16 cellular contexts compared by ENCODE assay signal in genomic region chr3:46465196-46465520, GRCh38. TPM values are rescaled to one million over a fixed set of nuclear protein-coding genes. Genes with fewer than 3 reads are reported as not detected.
DNase-seq lines count a peak whose midpoint lies in the region; ATAC-seq and TF ChIP-seq lines count a peak whose summit lies in the region.
"Had no signal": no experiment of that assay in that cellular context is flagged by ENCODE, and none has a peak within 500 bp of the region (broad histone marks: within the 10 kb centered on the region; RNA-seq: fewer than 3 reads in every experiment).

No MANE protein-coding gene starts in this region.

- ATAC-seq in activated CD8-positive, alpha-beta memory T cell treated with anti-CD3 and anti-CD28 coated beads, Interleukin-2, amount 10 ng/mL, durations not matched to agents 7 days and 5 days = no peak
- no peak for ATAC-seq in left lobe of liver

- H3K27ac Mint-ChIP-seq in activated CD8-positive, alpha-beta memory T cell treated with anti-CD3 and anti-CD28 coated beads, Interleukin-2, amount 10 ng/mL, durations not matched to agents 7 days and 5 days = no peak overlapping the region
- H3K27ac Mint-ChIP-seq: CD4-positive, CD25-positive, alpha-beta regulatory T cell; HFFc6 had no signal

- peaks cover 4% of the 10 kb centered on the region for H3K9me3 Mint-ChIP-seq in activated CD8-positive, alpha-beta memory T cell treated with anti-CD3 and anti-CD28 coated beads, Interleukin-2, amount 10 ng/mL, durations not matched to agents 7 days and 5 days (ENCODE audit: low read depth)

- no peak overlapping the region for H3K4me3 Mint-ChIP-seq in activated CD8-positive, alpha-beta memory T cell treated with anti-CD3 and anti-CD28 coated beads, Interleukin-2, amount 10 ng/mL, durations not matched to agents 7 days and 5 days
- H3K4me3 Mint-ChIP-seq: CD4-positive, CD25-positive, alpha-beta regulatory T cell; HFFc6 had no signal

- H3K9me3 ChIP-seq in neutrophil (no peaks in the 10 kb centered on the region), thyroid gland (no peaks in the 10 kb centered on the region)

- H3K27me3 ChIP-seq in neutrophil (no peaks in the 10 kb centered on the region), thyroid gland (no peaks in the 10 kb centered on the region)

- H3K4me1 ChIP-seq in neutrophil (ENCODE audit: control insufficient read depth in 1 of 2, insufficient read depth in 1 of 2, low read depth in 1 of 2, low read length in 1 of 2) (peaks cover 100% of the 10 kb centered on the region in 2 experiments), thyroid gland (peaks cover 31 to 58% of the 10 kb centered on the region in 2 donors)

- CTCF ChIA-PET in activated CD8-positive, alpha-beta memory T cell treated with anti-CD3 and anti-CD28 coated beads, Interleukin-2, amount 10 ng/mL, durations not matched to agents 7 days and 5 days (lab: Charles Lee) = interaction anchor here (1.1 kb wide), 1 partner anchor 15 kb away, joined by 3 read pairs; no protein-coding TSS in a partner anchor

- intact Hi-C loops in thyroid gland (cut with DNase I) = no loop called here

- H3K27ac ChIP-seq in coronary artery (no peak overlapping the region), neutrophil (peak overlapping the region; percentile 88), thyroid gland (no peak overlapping the region)
- H3K27ac ChIP-seq: BLaER1 treated with 17β-estradiol and CSF1 and Interleukin-3, amounts not matched to agents 10 nM and 100 nM had no signal

- 58 to 83% methylated on average over 1 to 2 of the region's 2 CpGs for WGBS in thyroid gland, 2 donors

- TF ChIP-seq CTCF in coronary artery (IDR thresholded peaks at IDR 0.05) = no peak
- TF ChIP-seq CTCF in neutrophil (IDR thresholded peaks at IDR 0.05) = no peak
- no peak for TF ChIP-seq CTCF in thyroid gland (IDR thresholded peaks at IDR 0.05)

- H3K4me1 Mint-ChIP-seq in activated CD8-positive, alpha-beta memory T cell treated with anti-CD3 and anti-CD28 coated beads, Interleukin-2, amount 10 ng/mL, durations not matched to agents 7 days and 5 days = peaks cover 6% of the 10 kb centered on the region
- H3K4me1 Mint-ChIP-seq: CD4-positive, CD25-positive, alpha-beta regulatory T cell had no signal

- no peak for TF ChIP-seq POLR2A in thyroid gland (IDR thresholded peaks at IDR 0.05)

- no peaks in the 10 kb centered on the region for H3K36me3 ChIP-seq in neutrophil
- no peaks in the 10 kb centered on the region for H3K36me3 ChIP-seq in thyroid gland
- H3K36me3 ChIP-seq: BLaER1 treated with 17β-estradiol and CSF1 and Interleukin-3, amounts not matched to agents 10 nM and 100 nM had no signal

- DNase-seq in activated CD8-positive, alpha-beta memory T cell treated with anti-CD3 and anti-CD28 coated beads, Interleukin-2, amount 10 ng/mL, durations not matched to agents 7 days and 5 days = peak; percentile 15
- no peak for DNase-seq in activated CD8-positive, alpha-beta memory T cell treated with anti-CD3 and anti-CD28 coated beads, Interleukin-2, amount 50 U/mL, for 4 hours
- DNase-seq in coronary artery (ENCODE audit: low spot score) (peak; percentile 58), left lobe of liver (ENCODE audit: low spot score) (peak; percentile 29), thyroid gland (no peak)
- no peak for DNase-seq in effector CD8-positive, alpha-beta T cell (lab: John Stamatoyannopoulos, UW)
- no peak for DNase-seq in stimulated activated CD4-positive, alpha-beta T cell treated with anti-CD3 and anti-CD28 coated beads, Interleukin-15, amount 100 ng/mL, for 24 hours
- DNase-seq: 8988T; CD4-positive, CD25-positive, alpha-beta regulatory T cell; DMS53; GF-D8; HCEC 1CT; HFFc6 had no signal

- H3K27me3 Mint-ChIP-seq in activated CD8-positive, alpha-beta memory T cell treated with anti-CD3 and anti-CD28 coated beads, Interleukin-2, amount 10 ng/mL, durations not matched to agents 7 days and 5 days = peaks cover 64% of the 10 kb centered on the region

- H3K4me3 ChIP-seq in coronary artery (no peak overlapping the region), neutrophil (ENCODE audit: low read depth in 1 of 2, low read length in 1 of 2) (peak overlapping the region; percentile 43 to 55), thyroid gland (replicated peaks in 1 of 3) (no peak overlapping the region)
- H3K4me3 ChIP-seq: BLaER1 treated with 17β-estradiol and CSF1 and Interleukin-3, amounts not matched to agents 10 nM and 100 nM had no signal

- no peaks in the 10 kb centered on the region for H3K36me3 Mint-ChIP-seq in activated CD8-positive, alpha-beta memory T cell treated with anti-CD3 and anti-CD28 coated beads, Interleukin-2, amount 10 ng/mL, durations not matched to agents 7 days and 5 days
- H3K36me3 Mint-ChIP-seq: CD4-positive, CD25-positive, alpha-beta regulatory T cell had no signal

RNA-seq across cellular contexts. Expression of gene LTF, which starts 0.5 kb away (rescaled TPM):
- not detected for total RNA-seq in activated CD8-positive, alpha-beta memory T cell treated with anti-CD3 and anti-CD28 coated beads, Interleukin-2, amount 10 ng/mL, durations not matched to agents 7 days and 5 days
- total RNA-seq in left lobe of liver (1.7 TPM), thyroid gland (10 to 100 TPM in 3 of 4 donors, 1 to 10 TPM in 1; 6.3 to 48.6 (median 32.5) TPM)
- total RNA-seq: CD4-positive, CD25-positive, alpha-beta regulatory T cell; H4 had no signal

RNA-seq across cellular contexts. Expression of gene RTP3, which starts 32.6 kb away (rescaled TPM):
- total RNA-seq in activated CD8-positive, alpha-beta memory T cell treated with anti-CD3 and anti-CD28 coated beads, Interleukin-2, amount 10 ng/mL, durations not matched to agents 7 days and 5 days = not detected
- total RNA-seq in left lobe of liver = 28.6 TPM
- total RNA-seq in thyroid gland = not detected
- total RNA-seq: CD4-positive, CD25-positive, alpha-beta regulatory T cell; HFFc6 had no signal

RNA-seq across cellular contexts. Expression of gene CCRL2, which starts 58.1 kb away (rescaled TPM):
- 10 to 100 TPM in 1 of 2 experiments, 1 to 10 TPM in 1; 10.0 to 11.9 TPM for total RNA-seq in activated CD8-positive, alpha-beta memory T cell treated with anti-CD3 and anti-CD28 coated beads, Interleukin-2, amount 10 ng/mL, durations not matched to agents 7 days and 5 days
- 0.55 TPM for total RNA-seq in left lobe of liver
- 1 to 10 TPM in 1 of 4 donors, under 1 TPM in 3; 0.33 to 1.5 (median 0.81) TPM for total RNA-seq in thyroid gland

Comparison
In these comparisons a context has a peak if more than half of its experiments do, and no peak if none do; other contexts are left out.
1. DNase-seq: peak in activated CD8-positive, alpha-beta memory T cell treated with anti-CD3 and anti-CD28 coated beads, Interleukin-2, amount 10 ng/mL, durations not matched to agents 7 days and 5 days (single experiment), coronary artery (single experiment) and left lobe of liver (single experiment); none in activated CD8-positive, alpha-beta memory T cell treated with anti-CD3 and anti-CD28 coated beads, Interleukin-2, amount 50 U/mL, for 4 hours (single experiment), effector CD8-positive, alpha-beta T cell (single experiment), stimulated activated CD4-positive, alpha-beta T cell treated with anti-CD3 and anti-CD28 coated beads, Interleukin-15, amount 100 ng/mL, for 24 hours (single experiment) and thyroid gland (0 of 2).
2. H3K4me3 ChIP-seq: peak in neutrophil (2 of 2); none in coronary artery (single experiment) and thyroid gland (0 of 3).
3. RNA of gene RTP3, which starts 32.6 kb away (total RNA-seq): 28.6 TPM in left lobe of liver (single experiment); not detected in activated CD8-positive, alpha-beta memory T cell treated with anti-CD3 and anti-CD28 coated beads, Interleukin-2, amount 10 ng/mL, durations not matched to agents 7 days and 5 days and not detected in thyroid gland; every median in the first group is over 10 times any median in the second.